21 cellular contexts compared by ENCODE assay signal in the genomic region with DNA sequence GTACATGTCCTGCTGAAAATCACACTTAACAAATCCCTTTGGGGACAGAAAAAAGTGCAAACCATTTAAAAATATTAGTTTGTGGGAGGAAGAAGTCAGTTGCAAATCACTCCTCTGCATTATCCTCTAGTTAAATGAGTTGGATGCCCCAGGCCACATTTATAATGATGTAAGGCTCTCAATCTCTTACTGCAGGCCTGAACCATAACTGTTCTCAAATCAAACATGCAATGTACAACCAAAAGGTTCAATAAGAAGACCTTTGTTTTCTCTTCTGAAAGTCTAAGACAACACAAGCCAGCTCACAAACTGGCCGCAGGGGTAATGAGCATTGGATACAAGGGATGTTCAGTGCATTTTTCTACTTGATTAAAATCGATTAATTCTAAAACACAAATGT. TPM values are rescaled to one million over a fixed set of nuclear protein-coding genes. Genes with fewer than 3 reads are reported as not detected.
DNase-seq lines count a peak whose midpoint lies in the region; ATAC-seq, FAIRE-seq and TF ChIP-seq lines count a peak whose summit lies in the region.
"Had no signal": no experiment of that assay in that cellular context is flagged by ENCODE, and none has a peak within 500 bp of the region (broad histone marks: within the 10 kb centered on the region; RNA-seq: fewer than 3 reads in every experiment).

No MANE protein-coding gene starts in this region.

- TF ChIP-seq EP300 in A549 (IDR thresholded peaks at IDR 0.05): no peak

- H3K27ac Mint-ChIP-seq in natural killer cell: peak overlapping the region; percentile 56 to 73
- no peak overlapping the region for H3K27ac Mint-ChIP-seq in WTC11
- H3K27ac Mint-ChIP-seq: CD4-positive, CD25-positive, alpha-beta regulatory T cell had no signal

- H3K4me3 ChIP-seq in A549 (no peak overlapping the region), HEK293 (ENCODE audit: low read depth, low read length) (no peak overlapping the region), brain microvascular endothelial cell (ENCODE audit: low read depth, low read length) (no peak overlapping the region)
- H3K4me3 ChIP-seq: MG63 had no signal

- no peak for TF ChIP-seq RAD21 in A549 (conservative IDR thresholded peaks at IDR 0.05 in 1 of 2, IDR thresholded peaks at IDR 0.05 in 1 of 2)

- H3K27me3 Mint-ChIP-seq in natural killer cell (ENCODE audit: low read depth in 2 of 2) (no peaks in the 10 kb centered on the region), WTC11 (ENCODE audit: low read depth) (no peaks in the 10 kb centered on the region)

- H3K4me2 ChIP-seq in A549: 0 out of 3 replicates have a peak overlapping the region, but pooled peaks have one; percentile 27

- TF ChIP-seq CTCF in A549 (IDR thresholded peaks at IDR 0.05): no peak
- no peak for TF ChIP-seq CTCF in HEK293 (tag by site-specific recombination; IDR thresholded peaks at IDR 0.05)
- TF ChIP-seq CTCF in brain microvascular endothelial cell (IDR thresholded peaks at IDR 0.05; ENCODE audit: low read depth, low read length, missing control alignments): no peak
- TF ChIP-seq CTCF in natural killer cell (IDR thresholded peaks at IDR 0.05): no peak
- TF ChIP-seq CTCF in WTC11 (IDR thresholded peaks at IDR 0.05): no peak

- H3K27ac ChIP-seq in A549: peak overlapping the region; percentile 43 to 92; a peak in 4 of 6 replicates
- H3K27ac ChIP-seq in HEK293 (ENCODE audit: extremely low read depth, low read depth, low read length): no peak overlapping the region
- peak overlapping the region; percentile 2 for H3K27ac ChIP-seq in brain microvascular endothelial cell

- no peak for TF ChIP-seq POLR2A in A549 (IDR thresholded peaks at IDR 0.05; ENCODE audit: low read length)

- POLR2A ChIA-PET in A549 (lab: Yijun Ruan, JAX) (no interaction called here), HEK293 (lab: Yijun Ruan, JAX) (no interaction called here), WTC11 (lab: Charles Lee) (no interaction called here)

- no peaks in the 10 kb centered on the region for H3K36me3 Mint-ChIP-seq in natural killer cell
- H3K36me3 Mint-ChIP-seq in WTC11: no peaks in the 10 kb centered on the region
- H3K36me3 Mint-ChIP-seq: CD4-positive, CD25-positive, alpha-beta regulatory T cell had no signal

- H3K4me3 Mint-ChIP-seq in natural killer cell (no peak overlapping the region), WTC11 (no peak overlapping the region)
- H3K4me3 Mint-ChIP-seq: CD4-positive, CD25-positive, alpha-beta regulatory T cell had no signal

- H3K9me3 Mint-ChIP-seq in natural killer cell (no peaks in the 10 kb centered on the region), WTC11 (no peaks in the 10 kb centered on the region)

- H3K4me1 ChIP-seq in A549 (peaks cover 85% of the 10 kb centered on the region), HEK293 (ENCODE audit: control insufficient read depth, insufficient read depth, low read length) (peaks cover 7% of the 10 kb centered on the region)

- H3K4me1 Mint-ChIP-seq in natural killer cell (peaks cover 80% of the 10 kb centered on the region in 2 donors), WTC11 (0 out of 2 replicates have a peak, but pooled peaks cover 2% of the 10 kb centered on the region)

- 65% methylated on average over 2 of the region's 2 CpGs for WGBS in A549 (ENCODE audit: missing lambda C conversion rate)

- CTCF ChIA-PET in A549 (lab: Yijun Ruan, JAX): interaction anchor here (1.0 kb wide), 1 partner anchor 16 kb away, joined by 3 read pairs; no protein-coding TSS in a partner anchor
- CTCF ChIA-PET in HEK293 (lab: Yijun Ruan, JAX): interaction anchor here (1.1 kb wide), 1 partner anchor 38 kb away, joined by 3 read pairs; no protein-coding TSS in a partner anchor
- CTCF ChIA-PET in WTC11 (lab: Charles Lee): no interaction called here

- DNase-seq in A549 (ENCODE audit: low read depth in 1 of 2, low spot score in 1 of 2): no peak
- no peak for DNase-seq in brain microvascular endothelial cell
- DNase-seq in natural killer cell: no peak
- no peak for DNase-seq in CD1c-positive myeloid dendritic cell (ENCODE audit: extremely low spot score)
- DNase-seq in NAMALWA (ENCODE audit: low spot score): no peak
- DNase-seq in NCI-H187 treated with DMSO at 0.1 percent for 48 hours (lab: John Stamatoyannopoulos, UW): no peak
- DNase-seq in WTC11 (ENCODE audit: low spot score): no peak
- DNase-seq: Calu3; CD4-positive, CD25-positive, alpha-beta regulatory T cell; DMS79; GF-D8; KG1; MG63; NCI-H1105 treated with DMSO at 0.1 percent for 48 hours; NCI-H1930; NCI-H510A; NCI-H82; SHP77 had no signal

- FAIRE-seq in A549 (lab: Jason Lieb, UNC): no peak
- FAIRE-seq: A204.1 had no signal

- in situ Hi-C loops in brain microvascular endothelial cell (cut with HindIII; ENCODE audit: low pct_ligation_motif_present, low sequenced_read_pairs): no loop called here

- intact Hi-C loops in natural killer cell (cut with micrococcal nuclease): loop anchor here (5.0 kb wide), 1 partner anchor 37 kb away; no protein-coding TSS in a partner anchor

- no peaks in the 10 kb centered on the region for H3K36me3 ChIP-seq in HEK293 (ENCODE audit: control insufficient read depth in 2 of 2, insufficient read depth in 1 of 2, low read length in 2 of 2)
- H3K36me3 ChIP-seq in brain microvascular endothelial cell (replicated peaks): peaks cover 31% of the 10 kb centered on the region

- no peaks in the 10 kb centered on the region for H3K27me3 ChIP-seq in brain microvascular endothelial cell (replicated peaks)
- H3K27me3 ChIP-seq: MG63 had no signal

- H3K9me3 ChIP-seq in A549 (no peaks in the 10 kb centered on the region), HEK293 (ENCODE audit: control insufficient read depth, insufficient read depth, low read depth, low read length) (no peaks in the 10 kb centered on the region)
- H3K9me3 ChIP-seq: MG63 had no signal

- ATAC-seq in A549: no peak
- ATAC-seq in natural killer cell: no peak
- ATAC-seq in WTC11: no peak
- ATAC-seq: Panc1 had no signal

TF ChIP-seq in A549, 52 proteins besides CTCF, POLR2A, EP300 and RAD21 (continues in another document):
- TF ChIP-seq MYC (IDR thresholded peaks at IDR 0.05; ENCODE audit: borderline replicate concordance, low read length) (no peak), BHLHE40 (IDR thresholded peaks at IDR 0.05; ENCODE audit: low read depth, low read length) (no peak), HEYL (CRISPR knock-in tag; IDR thresholded peaks at IDR 0.05) (no peak), JUNB (IDR thresholded peaks at IDR 0.05) (no peak), RFX5 (IDR thresholded peaks at IDR 0.05) (no peak), FOSB (CRISPR knock-in tag; IDR thresholded peaks at IDR 0.05) (no peak), RARB (CRISPR knock-in tag; IDR thresholded peaks at IDR 0.05) (no peak), KDM5A (IDR thresholded peaks at IDR 0.05) (no peak)
- TF ChIP-seq, protein P1, sequence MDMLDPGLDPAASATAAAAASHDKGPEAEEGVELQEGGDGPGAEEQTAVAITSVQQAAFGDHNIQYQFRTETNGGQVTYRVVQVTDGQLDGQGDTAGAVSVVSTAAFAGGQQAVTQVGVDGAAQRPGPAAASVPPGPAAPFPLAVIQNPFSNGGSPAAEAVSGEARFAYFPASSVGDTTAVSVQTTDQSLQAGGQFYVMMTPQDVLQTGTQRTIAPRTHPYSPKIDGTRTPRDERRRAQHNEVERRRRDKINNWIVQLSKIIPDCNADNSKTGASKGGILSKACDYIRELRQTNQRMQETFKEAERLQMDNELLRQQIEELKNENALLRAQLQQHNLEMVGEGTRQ (IDR thresholded peaks at IDR 0.05): no peak

TF ChIP-seq in HEK293, 187 proteins besides CTCF, POLR2A, EP300 and RAD21 (continues in another document):
- TF ChIP-seq, protein P2, sequence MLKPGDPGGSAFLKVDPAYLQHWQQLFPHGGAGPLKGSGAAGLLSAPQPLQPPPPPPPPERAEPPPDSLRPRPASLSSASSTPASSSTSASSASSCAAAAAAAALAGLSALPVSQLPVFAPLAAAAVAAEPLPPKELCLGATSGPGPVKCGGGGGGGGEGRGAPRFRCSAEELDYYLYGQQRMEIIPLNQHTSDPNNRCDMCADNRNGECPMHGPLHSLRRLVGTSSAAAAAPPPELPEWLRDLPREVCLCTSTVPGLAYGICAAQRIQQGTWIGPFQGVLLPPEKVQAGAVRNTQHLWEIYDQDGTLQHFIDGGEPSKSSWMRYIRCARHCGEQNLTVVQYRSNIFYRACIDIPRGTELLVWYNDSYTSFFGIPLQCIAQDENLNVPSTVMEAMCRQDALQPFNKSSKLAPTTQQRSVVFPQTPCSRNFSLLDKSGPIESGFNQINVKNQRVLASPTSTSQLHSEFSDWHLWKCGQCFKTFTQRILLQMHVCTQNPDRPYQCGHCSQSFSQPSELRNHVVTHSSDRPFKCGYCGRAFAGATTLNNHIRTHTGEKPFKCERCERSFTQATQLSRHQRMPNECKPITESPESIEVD (tag by site-specific recombination; IDR thresholded peaks at IDR 0.05): peak; percentile 47; the same call in 1 of the 2 replicates
- TF ChIP-seq TRIM28 (IDR thresholded peaks at IDR 0.05; ENCODE audit: borderline replicate concordance, low read length) (no peak), ZNF391 (tag by site-specific recombination; IDR thresholded peaks at IDR 0.05; ENCODE audit: borderline replicate concordance, low read depth) (no peak)

TF ChIP-seq in WTC11, 78 proteins besides CTCF, POLR2A, EP300 and RAD21 (continues in another document):
- TF ChIP-seq, protein P3, sequence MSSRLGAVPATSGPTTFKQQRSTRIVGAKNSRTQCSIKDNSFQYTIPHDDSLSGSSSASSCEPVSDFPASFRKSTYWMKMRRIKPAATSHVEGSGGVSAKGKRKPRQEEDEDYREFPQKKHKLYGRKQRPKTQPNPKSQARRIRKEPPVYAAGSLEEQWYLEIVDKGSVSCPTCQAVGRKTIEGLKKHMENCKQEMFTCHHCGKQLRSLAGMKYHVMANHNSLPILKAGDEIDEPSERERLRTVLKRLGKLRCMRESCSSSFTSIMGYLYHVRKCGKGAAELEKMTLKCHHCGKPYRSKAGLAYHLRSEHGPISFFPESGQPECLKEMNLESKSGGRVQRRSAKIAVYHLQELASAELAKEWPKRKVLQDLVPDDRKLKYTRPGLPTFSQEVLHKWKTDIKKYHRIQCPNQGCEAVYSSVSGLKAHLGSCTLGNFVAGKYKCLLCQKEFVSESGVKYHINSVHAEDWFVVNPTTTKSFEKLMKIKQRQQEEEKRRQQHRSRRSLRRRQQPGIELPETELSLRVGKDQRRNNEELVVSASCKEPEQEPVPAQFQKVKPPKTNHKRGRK (CRISPR knock-in tag; IDR thresholded peaks at IDR 0.05; ENCODE audit: borderline replicate concordance): no peak
- TF ChIP-seq ZNF263 (CRISPR knock-in tag; IDR thresholded peaks at IDR 0.05; ENCODE audit: low read depth) (no peak), NR3C1 (CRISPR knock-in tag; conservative IDR thresholded peaks at IDR 0.05; ENCODE audit: low read depth) (no peak), ZNF416 (CRISPR knock-in tag; IDR thresholded peaks at IDR 0.05) (no peak), NFE2L1 (CRISPR knock-in tag; IDR thresholded peaks at IDR 0.05) (no peak)

RNA-seq across cellular contexts. Expression of gene IGFBP7, which starts 39.7 kb away (rescaled TPM):
- polyA plus RNA-seq in A549 (2011; rRNA removed): 120 and 133 TPM in 2 replicates
- polyA plus RNA-seq in A549 (2012; cell fraction: cytosol; rRNA removed): 149 and 189 TPM in 2 replicates
- 215 and 294 TPM in 2 replicates for polyA plus RNA-seq in A549 (2012; cell fraction: nucleus; rRNA removed)
- polyA plus RNA-seq in A549 (2017; fragmentation: RNase III; extraction: RNeasy Plus Mini Kit Qiagen cat#74134 plus additional on column Dnase treatment): 177 to 255 TPM (median 227 TPM) in 3 replicates
- 26.4 and 27.2 TPM in 2 replicates for polyA minus RNA-seq in A549 (2011; rRNA and poly(A)+ RNA removed)
- 100 to 1,000 TPM in 2 of 3 donors, 10 to 100 TPM in 1; 88.8 to 107 (median 101) TPM for total RNA-seq in natural killer cell
- total RNA-seq in WTC11 (2021): 1.0 to 1.5 TPM (median 1.4 TPM) in 3 replicates

Comparison
In these comparisons a context has a peak if more than half of its experiments do, and no peak if none do; other contexts are left out.
1. RNA of gene IGFBP7, which starts 39.7 kb away (total RNA-seq): 88.8 to 107 TPM in natural killer cell; 1.0 to 1.5 TPM in WTC11; every median in the first group is over 10 times any median in the second.